ENCODE assay signal across 2 cellular contexts in genomic region chr16:51166116-51166515, GRCh38.
TF ChIP-seq lines count a peak whose summit lies in the region.

No MANE protein-coding gene starts in this region.

TF ChIP-seq in IMR-90, 13 proteins besides CTCF, POLR2A, EP300 and RAD21:
- TF ChIP-seq FOS (IDR thresholded peaks at IDR 0.05; ENCODE audit: low read depth, low read length) = no peak
- TF ChIP-seq NFE2L2 (IDR thresholded peaks at IDR 0.05; ENCODE audit: low read depth, low read length) = no peak
- TF ChIP-seq MAFK (IDR thresholded peaks at IDR 0.05; ENCODE audit: low read depth, low read length) = no peak
- TF ChIP-seq RFX5 (IDR thresholded peaks at IDR 0.05; ENCODE audit: low read depth, low read length) = no peak
- TF ChIP-seq CEBPB (IDR thresholded peaks at IDR 0.05; ENCODE audit: low read depth, low read length) = no peak
- TF ChIP-seq SMC3 (IDR thresholded peaks at IDR 0.05; ENCODE audit: low read depth, low read length) = no peak
- TF ChIP-seq MXI1 (IDR thresholded peaks at IDR 0.05; ENCODE audit: borderline replicate concordance, low read depth, low read length) = no peak
- TF ChIP-seq ELK1 (IDR thresholded peaks at IDR 0.05; ENCODE audit: borderline replicate concordance, low read depth, low read length) = no peak
- no peak for TF ChIP-seq MAZ (IDR thresholded peaks at IDR 0.05; ENCODE audit: borderline replicate concordance, low read depth, low read length)
- TF ChIP-seq BHLHE40 (IDR thresholded peaks at IDR 0.05; ENCODE audit: low read depth, low read length) = no peak

TF ChIP-seq in H1, 55 proteins besides CTCF, POLR2A, EP300 and RAD21:
- TF ChIP-seq POLR2AphosphoS5 (IDR thresholded peaks at IDR 0.05; ENCODE audit: low read depth, low read length) = no peak
